1 cellular context compared by ENCODE assay signal in genomic region chr20:41304002-41304401, GRCh38.
TF ChIP-seq lines count a peak whose summit lies in the region.

No MANE protein-coding gene starts in this region.

TF ChIP-seq in GM12878, 131 proteins besides CTCF, POLR2A, EP300 and RAD21 (continued from another document):
- peak; percentile 39; the same call in 1 of the 2 replicates for TF ChIP-seq ZBTB40 (IDR thresholded peaks at IDR 0.05; ENCODE audit: borderline replicate concordance)
- TF ChIP-seq GABPA (IDR thresholded peaks at IDR 0.05; ENCODE audit: low read depth), result peak; percentile 60; the same call in 1 of the 2 replicates
- no peak for TF ChIP-seq CEBPB (IDR thresholded peaks at IDR 0.05; ENCODE audit: borderline replicate concordance in 1 of 2, low read depth in 2 of 2, low read length in 2 of 2)
- TF ChIP-seq HDAC2 (IDR thresholded peaks at IDR 0.05), result no peak
- TF ChIP-seq CHD1 (IDR thresholded peaks at IDR 0.05; ENCODE audit: low read depth, low read length), result no peak
- peak; percentile 30; the same call in 1 of the 2 replicates for TF ChIP-seq HDGF (IDR thresholded peaks at IDR 0.05)
- TF ChIP-seq ZBTB11 (CRISPR knock-in tag; IDR thresholded peaks at IDR 0.05), result no peak
- no peak for TF ChIP-seq NR2F1 (conservative IDR thresholded peaks at IDR 0.05)
- TF ChIP-seq IKZF2 (IDR thresholded peaks at IDR 0.05), result 0 out of 4 replicates have a peak, but pooled peaks of 1 of the 2 experiments have one; percentile 19
- TF ChIP-seq NRF1 (conservative IDR thresholded peaks at IDR 0.05; ENCODE audit: low read depth, low read length), result no peak
- 0 out of 2 replicates have a peak, but pooled peaks have one; percentile 6 for TF ChIP-seq PKNOX1 (IDR thresholded peaks at IDR 0.05)
